In genomic region chr10:119595715-119596515, GRCh38 we compare ENCODE assay signal across 8 cellular contexts. TPM values are rescaled to one million over a fixed set of nuclear protein-coding genes. Genes with fewer than 3 reads are reported as not detected.
DNase-seq lines count a peak whose midpoint lies in the region; ATAC-seq, FAIRE-seq and TF ChIP-seq lines count a peak whose summit lies in the region.

No MANE protein-coding gene starts in this region.

- ATAC-seq in HG02884 (IDR thresholded peaks at IDR 0.05; ENCODE audit: unreplicated experiment): peak; percentile 1
- ATAC-seq in activated naive CD4-positive, alpha-beta T cell treated with anti-CD3 and anti-CD28 coated beads, Interleukin-2, amount 50 U/mL, for 72 hours: peak; percentile 18 to 25
- ATAC-seq in GM18870 (IDR thresholded peaks at IDR 0.05; ENCODE audit: unreplicated experiment): no peak

- H3K4me3 ChIP-seq in cardiac muscle cell: peak overlapping the region; percentile 57
- peak overlapping the region; percentile 93 for H3K4me3 ChIP-seq in urinary bladder (ENCODE audit: low read depth, low read length)

- no peaks in the 10 kb centered on the region for H3K9me3 ChIP-seq in cardiac muscle cell (ENCODE audit: low read depth)

- H3K9me3 Mint-ChIP-seq in activated naive CD4-positive, alpha-beta T cell treated with anti-CD3 and anti-CD28 coated beads, Interleukin-2, amount 50 U/mL, for 72 hours: no peaks in the 10 kb centered on the region
- peaks cover 3% of the 10 kb centered on the region for H3K9me3 Mint-ChIP-seq in progenitor cell of endocrine pancreas (ENCODE audit: low read depth)

- no peaks in the 10 kb centered on the region for H3K27me3 Mint-ChIP-seq in progenitor cell of endocrine pancreas

- peak; percentile 63 for TF ChIP-seq POLR2A in GM12891 (IDR thresholded peaks at IDR 0.05; ENCODE audit: low read depth, low read length)

- under 1% methylated on average over 48 of the region's 48 CpGs for WGBS in urinary bladder

- H3K27ac Mint-ChIP-seq in activated naive CD4-positive, alpha-beta T cell treated with anti-CD3 and anti-CD28 coated beads, Interleukin-2, amount 50 U/mL, for 72 hours: peak overlapping the region; percentile 96 to 97
- peak overlapping the region; percentile 95 for H3K27ac Mint-ChIP-seq in progenitor cell of endocrine pancreas

- peak; percentile 48 for FAIRE-seq in GM12891 (lab: Jason Lieb, UNC)

- peaks cover 29% of the 10 kb centered on the region for H3K4me1 ChIP-seq in cardiac muscle cell (ENCODE audit: low read depth)
- H3K4me1 ChIP-seq in urinary bladder (ENCODE audit: insufficient read depth): no peaks in the 10 kb centered on the region

- no peaks in the 10 kb centered on the region for H3K36me3 ChIP-seq in cardiac muscle cell
- H3K36me3 ChIP-seq in urinary bladder (ENCODE audit: insufficient read depth): no peaks in the 10 kb centered on the region

- peaks cover 45 to 50% of the 10 kb centered on the region in 2 donors for H3K36me3 Mint-ChIP-seq in activated naive CD4-positive, alpha-beta T cell treated with anti-CD3 and anti-CD28 coated beads, Interleukin-2, amount 50 U/mL, for 72 hours
- peaks cover 11% of the 10 kb centered on the region for H3K36me3 Mint-ChIP-seq in progenitor cell of endocrine pancreas (ENCODE audit: insufficient read depth)

- H3K4me3 Mint-ChIP-seq in progenitor cell of endocrine pancreas (ENCODE audit: low read depth): peak overlapping the region; percentile 98

- TF ChIP-seq CTCF in cardiac muscle cell (IDR thresholded peaks at IDR 0.05; ENCODE audit: low read depth, low read length) (no peak), progenitor cell of endocrine pancreas (IDR thresholded peaks at IDR 0.05; ENCODE audit: unreplicated experiment) (no peak)

- H3K27ac ChIP-seq in cardiac muscle cell (peak overlapping the region; percentile 96), urinary bladder (ENCODE audit: low read depth) (peak overlapping the region; percentile 95)

- DNase-seq in GM12891 (ENCODE audit: insufficient read length, low spot score) (peak; percentile 37), SHP77 treated with DMSO at 0.1 percent for 48 hours (lab: John Stamatoyannopoulos, UW) (peak; percentile 10), cardiac muscle cell (ENCODE audit: low read depth in 1 of 2, low spot score in 1 of 2) (peak; percentile 54 to 55), progenitor cell of endocrine pancreas (ENCODE audit: low spot score, unreplicated experiment) (no peak)
- DNase-seq in activated naive CD4-positive, alpha-beta T cell treated with anti-CD3 and anti-CD28 coated beads, Interleukin-2, amount 50 U/mL, for 72 hours (ENCODE audit: low spot score in 2 of 2): peak; percentile 63 to 73

- H3K27me3 ChIP-seq in cardiac muscle cell: no peaks in the 10 kb centered on the region

- peaks cover 34% of the 10 kb centered on the region for H3K4me1 Mint-ChIP-seq in progenitor cell of endocrine pancreas (ENCODE audit: low read depth)

TF ChIP-seq in GM12891, 5 proteins besides CTCF, POLR2A, EP300 and RAD21:
- TF ChIP-seq TAF1 (IDR thresholded peaks at IDR 0.05; ENCODE audit: low read depth, low read length): peak; percentile 59; the same call in 1 of the 2 replicates
- no peak for TF ChIP-seq POU2F2 (IDR thresholded peaks at IDR 0.05; ENCODE audit: low read depth, low read length)

RNA-seq across cellular contexts. Expression of gene TIAL1, which starts 0.8 kb away (rescaled TPM):
- 75.6 TPM for polyA plus RNA-seq in GM12891 (2012; ENCODE audit: low read depth, missing spikeins)
- total RNA-seq in activated naive CD4-positive, alpha-beta T cell treated with anti-CD3 and anti-CD28 coated beads, Interleukin-2, amount 50 U/mL, for 72 hours: 100 to 1,000 TPM; 208 to 219 TPM
- total RNA-seq in cardiac muscle cell (45.1 and 63.5 TPM in 2 replicates), progenitor cell of endocrine pancreas (177 and 189 TPM in 2 replicates), urinary bladder (167 TPM)
- polyA plus RNA-seq in cardiac muscle cell (33.8 and 58.1 TPM in 2 replicates), urinary bladder (48.6 TPM)

RNA-seq across cellular contexts. Expression of gene RGS10, which starts 53.4 kb away (rescaled TPM):
- polyA plus RNA-seq in GM12891 (2012; ENCODE audit: low read depth, missing spikeins): 293 TPM
- total RNA-seq in activated naive CD4-positive, alpha-beta T cell treated with anti-CD3 and anti-CD28 coated beads, Interleukin-2, amount 50 U/mL, for 72 hours: 100 to 1,000 TPM; 183 to 251 TPM
- total RNA-seq in cardiac muscle cell (0.25 and 1.6 TPM in 2 replicates), progenitor cell of endocrine pancreas (0.96 and 2.0 TPM in 2 replicates), urinary bladder (62.4 TPM)
- polyA plus RNA-seq in cardiac muscle cell (0.73 and 3.0 TPM in 2 replicates), urinary bladder (44.8 TPM)

RNA-seq across cellular contexts. Expression of gene BAG3, which starts 55.3 kb away (rescaled TPM):
- polyA plus RNA-seq in GM12891 (2012; ENCODE audit: low read depth, missing spikeins): 3.5 TPM
- 10 to 100 TPM; 25.5 to 31.9 TPM for total RNA-seq in activated naive CD4-positive, alpha-beta T cell treated with anti-CD3 and anti-CD28 coated beads, Interleukin-2, amount 50 U/mL, for 72 hours
- total RNA-seq in cardiac muscle cell (37.8 and 45.4 TPM in 2 replicates), progenitor cell of endocrine pancreas (18.0 and 19.2 TPM in 2 replicates), urinary bladder (8.2 TPM)
- polyA plus RNA-seq in cardiac muscle cell (62.3 and 64.2 TPM in 2 replicates), urinary bladder (70.0 TPM)

Comparison
In these comparisons a context has a peak if more than half of its experiments do, and no peak if none do; other contexts are left out.
1. RNA of gene RGS10, which starts 53.4 kb away (total RNA-seq): 183 to 251 TPM in activated naive CD4-positive, alpha-beta T cell treated with anti-CD3 and anti-CD28 coated beads, Interleukin-2, amount 50 U/mL, for 72 hours and 62.4 TPM in urinary bladder (single experiment); 0.25 to 1.6 TPM in cardiac muscle cell and 0.96 to 2.0 TPM in progenitor cell of endocrine pancreas; every median in the first group is over 10 times any median in the second.